In the genomic region with DNA sequence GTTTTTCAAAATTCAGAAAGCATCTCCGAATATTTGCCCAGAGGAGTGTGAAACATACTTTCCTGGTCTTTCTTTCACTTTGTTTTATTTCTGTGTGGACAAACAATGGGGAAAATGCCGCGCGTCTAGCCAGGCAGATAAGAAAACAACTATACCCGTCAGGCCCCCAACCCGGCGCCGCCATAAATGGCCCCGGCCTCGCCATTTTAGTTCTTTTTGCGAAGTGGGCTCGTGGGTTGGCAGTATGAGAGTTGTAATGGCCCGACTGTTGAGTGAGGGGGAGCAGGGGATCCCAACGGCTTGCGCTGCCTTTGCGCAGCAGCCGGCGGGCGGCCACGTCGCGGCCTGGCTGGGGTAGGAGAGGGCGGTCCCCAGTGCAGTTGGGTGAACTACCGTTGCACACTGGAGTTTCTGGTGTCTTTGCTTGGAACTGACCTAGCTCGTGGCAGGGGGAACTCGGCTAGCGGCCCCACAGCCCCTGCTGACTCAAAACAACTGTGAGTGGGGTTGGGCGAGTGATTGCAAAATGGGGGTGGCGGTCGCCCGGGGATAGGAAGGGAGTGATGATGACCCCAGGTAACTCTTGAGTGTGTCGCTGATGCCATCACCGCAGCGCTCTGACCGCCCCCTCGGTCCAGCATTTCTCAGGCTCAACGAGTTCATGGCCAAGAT, we compare ENCODE assay signal across 8 cellular contexts. TPM values are rescaled to one million over a fixed set of nuclear protein-coding genes. Genes with fewer than 3 reads are reported as not detected.
DNase-seq lines count a peak whose midpoint lies in the region.

No MANE protein-coding gene starts in this region.

- no peaks in the 10 kb centered on the region for H3K9me3 Mint-ChIP-seq in CD4-positive, alpha-beta memory T cell

- H3K27ac ChIP-seq in CD4-positive, alpha-beta memory T cell (ENCODE audit: low read depth, low read length) = peak overlapping the region; percentile 88

- H3K4me1 ChIP-seq in CD4-positive, alpha-beta memory T cell (ENCODE audit: insufficient read depth, low read length) = peaks cover 61% of the 10 kb centered on the region

- peaks cover 21 to 51% of the 10 kb centered on the region in 2 donors for H3K36me3 Mint-ChIP-seq in CD4-positive, alpha-beta memory T cell

- peak overlapping the region; percentile 88 to 99 (median 96) for H3K4me3 Mint-ChIP-seq in CD4-positive, alpha-beta memory T cell

- no peaks in the 10 kb centered on the region for H3K9me3 ChIP-seq in CD4-positive, alpha-beta memory T cell (ENCODE audit: control insufficient read depth in 1 of 2, low read length in 2 of 2)

- peak; percentile 80 to 84 (median 81) for DNase-seq in CD4-positive, alpha-beta memory T cell
- peak; percentile 65 for DNase-seq in H4 (ENCODE audit: low spot score)
- peak; percentile 85 for DNase-seq in NCI-H2171 (lab: John Stamatoyannopoulos, UW)
- peak; percentile 81 for DNase-seq in activated CD4-positive, CD25-positive, alpha-beta regulatory T cell treated with anti-CD3 and anti-CD28 coated beads, Interleukin-2, amount 50 U/mL, for 72 hours
- DNase-seq in cerebellum (ENCODE audit: low spot score) = peak; percentile 75
- peak; percentile 44 for DNase-seq in kidney tubule cell (ENCODE audit: low spot score)
- DNase-seq in stimulated activated CD4-positive, alpha-beta T cell treated with anti-CD3 and anti-CD28 coated beads, Interleukin-15, amount 100 ng/mL, for 48 hours (ENCODE audit: low read depth in 2 of 2) = peak; percentile 66 to 74
- no peak for DNase-seq in globus pallidus (ENCODE audit: low spot score)

- intact Hi-C loops in CD4-positive, alpha-beta memory T cell (cut with micrococcal nuclease) = loop anchor here (1.0 to 10.0 kb wide), 7 partner anchors 27 to 343 kb away; a partner anchor contains a TSS

- H3K27me3 ChIP-seq in CD4-positive, alpha-beta memory T cell (ENCODE audit: insufficient read depth, low read length) = no peaks in the 10 kb centered on the region

- peaks cover 27 to 63% (median 47%) of the 10 kb centered on the region in 4 donors for H3K4me1 Mint-ChIP-seq in CD4-positive, alpha-beta memory T cell

- CTCF ChIA-PET in CD4-positive, alpha-beta memory T cell (lab: Charles Lee; ENCODE audit: partially characterized antibody) = interaction anchor here (0.9 to 3.2 kb wide), 7 partner anchors 28 to 233 kb away, joined by 3 to 10 read pairs (median 3); a partner anchor contains a TSS

- peak overlapping the region; percentile 97 to 99 (median 99) for H3K27ac Mint-ChIP-seq in CD4-positive, alpha-beta memory T cell

- POLR2A ChIA-PET in CD4-positive, alpha-beta memory T cell (lab: Charles Lee; ENCODE audit: partially characterized antibody) = interaction anchor here (0.6 to 7.2 kb wide), 31 partner anchors 9 to 632 kb away, joined by 3 to 67 read pairs (median 4); a partner anchor contains a TSS

- H3K4me3 ChIP-seq in CD4-positive, alpha-beta memory T cell (ENCODE audit: low read length in 2 of 2) = peak overlapping the region; percentile 75 to 88

- H3K36me3 ChIP-seq in CD4-positive, alpha-beta memory T cell (ENCODE audit: insufficient read depth, low read length) = peaks cover 30% of the 10 kb centered on the region

- no peaks in the 10 kb centered on the region for H3K27me3 Mint-ChIP-seq in CD4-positive, alpha-beta memory T cell

RNA-seq across cellular contexts. Expression of a gene that starts 7.3 kb away (rescaled TPM):
- 10 to 100 TPM; 58.0 to 60.8 TPM for total RNA-seq in CD4-positive, alpha-beta memory T cell
- 1 to 10 TPM; 1.9 to 5.3 TPM for polyA plus RNA-seq in CD4-positive, alpha-beta memory T cell
- 84.4 and 109 TPM in 2 replicates for total RNA-seq in H4 (2014; rRNA removed; shearing (Covaris generic))
- 97.4 TPM for total RNA-seq in cerebellum

RNA-seq across cellular contexts. Expression of a gene that starts 19.5 kb away (rescaled TPM):
- total RNA-seq in CD4-positive, alpha-beta memory T cell = 10 to 100 TPM; 69.9 to 71.5 TPM
- 10 to 100 TPM; 14.6 to 71.9 TPM for polyA plus RNA-seq in CD4-positive, alpha-beta memory T cell
- total RNA-seq in H4 (2014; rRNA removed; shearing (Covaris generic)) = 29.8 and 31.5 TPM in 2 replicates
- 71.1 TPM for total RNA-seq in cerebellum

RNA-seq across cellular contexts. Expression of a gene that starts 19.8 kb away (rescaled TPM):
- total RNA-seq in CD4-positive, alpha-beta memory T cell = 1 to 10 TPM; 8.2 to 8.3 TPM
- 1 to 10 TPM; 1.1 to 4.4 TPM for polyA plus RNA-seq in CD4-positive, alpha-beta memory T cell
- total RNA-seq in H4 (2014; rRNA removed; shearing (Covaris generic)) = 0.85 and 1.0 TPM in 2 replicates
- 4.2 TPM for total RNA-seq in cerebellum

RNA-seq across cellular contexts. Expression of a gene that starts 27.8 kb away (rescaled TPM):
- 10 to 100 TPM; 19.6 to 21.1 TPM for total RNA-seq in CD4-positive, alpha-beta memory T cell
- 10 to 100 TPM; 22.5 to 23.4 TPM for polyA plus RNA-seq in CD4-positive, alpha-beta memory T cell
- 91.5 and 101 TPM in 2 replicates for total RNA-seq in H4 (2014; rRNA removed; shearing (Covaris generic))
- total RNA-seq in cerebellum = 11.7 TPM

RNA-seq across cellular contexts. Expression of a gene that starts 28.1 kb away (rescaled TPM):
- total RNA-seq in CD4-positive, alpha-beta memory T cell = 10 to 100 TPM; 30.0 to 34.6 TPM
- polyA plus RNA-seq in CD4-positive, alpha-beta memory T cell = 10 to 100 TPM; 67.4 to 80.4 TPM
- total RNA-seq in H4 (2014; rRNA removed; shearing (Covaris generic)) = 108 and 123 TPM in 2 replicates
- total RNA-seq in cerebellum = 17.7 TPM
